In genomic region chr13:98576215-98576945, GRCh38 we compare ENCODE assay signal across 8 cellular contexts. TPM values are rescaled to one million over a fixed set of nuclear protein-coding genes. Genes with fewer than 3 reads are reported as not detected.
DNase-seq lines count a peak whose midpoint lies in the region; ATAC-seq and TF ChIP-seq lines count a peak whose summit lies in the region.

No MANE protein-coding gene starts in this region.

- no peaks in the 10 kb centered on the region for H3K36me3 ChIP-seq in OCI-LY1 (ENCODE audit: insufficient read depth, low read length)
- H3K36me3 ChIP-seq in cardiac muscle cell, result no peaks in the 10 kb centered on the region
- no peaks in the 10 kb centered on the region for H3K36me3 ChIP-seq in prostate gland

- H3K27ac ChIP-seq in OCI-LY1 (ENCODE audit: low read depth, low read length, poor library complexity, severe bottlenecking) (peak overlapping the region; percentile 87), cardiac muscle cell (peak overlapping the region; percentile 96), prostate gland (peak overlapping the region; percentile 96 to 97)

- H3K9me2 ChIP-seq in OCI-LY1 (ENCODE audit: low read depth, low read length), result no peaks in the 10 kb centered on the region

- H3K27me3 ChIP-seq in OCI-LY1 (ENCODE audit: insufficient read depth, low read length), result no peaks in the 10 kb centered on the region
- H3K27me3 ChIP-seq in cardiac muscle cell, result no peaks in the 10 kb centered on the region
- no peaks in the 10 kb centered on the region for H3K27me3 ChIP-seq in prostate gland (replicated peaks; ENCODE audit: insufficient read depth)

- H3K36me3 Mint-ChIP-seq in activated naive CD4-positive, alpha-beta T cell treated with anti-CD3 and anti-CD28 coated beads, Interleukin-2, amount 50 U/mL, for 72 hours, result peaks cover 7 to 20% of the 10 kb centered on the region in 2 donors

- no peaks in the 10 kb centered on the region for H3K9me3 Mint-ChIP-seq in activated naive CD4-positive, alpha-beta T cell treated with anti-CD3 and anti-CD28 coated beads, Interleukin-2, amount 50 U/mL, for 72 hours

- peaks cover 8% of the 10 kb centered on the region; the same call in 1 of the 2 replicates for H3F3A ChIP-seq in OCI-LY1 (ENCODE audit: insufficient read depth, low read length)

- no peak for TF ChIP-seq CTCF in OCI-LY1 (IDR thresholded peaks at IDR 0.05; ENCODE audit: low read length)
- TF ChIP-seq CTCF in cardiac muscle cell (IDR thresholded peaks at IDR 0.05; ENCODE audit: low read depth, low read length), result no peak
- no peak for TF ChIP-seq CTCF in prostate gland (IDR thresholded peaks at IDR 0.05)

- H3K4me1 ChIP-seq in OCI-LY1 (ENCODE audit: insufficient read depth, low read length, severe bottlenecking) (peaks cover 50% of the 10 kb centered on the region), cardiac muscle cell (ENCODE audit: low read depth) (peaks cover 40% of the 10 kb centered on the region), prostate gland (replicated peaks) (peaks cover 4% of the 10 kb centered on the region)

- peak; percentile 41 for ATAC-seq in HG02759 (IDR thresholded peaks at IDR 0.05; ENCODE audit: unreplicated experiment)
- peak; percentile 4 to 34 for ATAC-seq in activated naive CD4-positive, alpha-beta T cell treated with anti-CD3 and anti-CD28 coated beads, Interleukin-2, amount 50 U/mL, for 72 hours

- H3K9me3 ChIP-seq in OCI-LY1 (ENCODE audit: low read length), result no peaks in the 10 kb centered on the region
- no peaks in the 10 kb centered on the region for H3K9me3 ChIP-seq in cardiac muscle cell (ENCODE audit: low read depth)
- H3K9me3 ChIP-seq in prostate gland, result no peaks in the 10 kb centered on the region

- peak overlapping the region; percentile 81 for H3K9ac ChIP-seq in OCI-LY1 (ENCODE audit: low read length)

- peaks cover 49% of the 10 kb centered on the region for H3K79me2 ChIP-seq in OCI-LY1 (ENCODE audit: insufficient read depth, low read length)

- peak overlapping the region; percentile 83 for H3K4me3 ChIP-seq in OCI-LY1 (ENCODE audit: low read depth, low read length, poor library complexity, severe bottlenecking)
- peak overlapping the region; percentile 98 for H3K4me3 ChIP-seq in cardiac muscle cell
- H3K4me3 ChIP-seq in prostate gland, result peak overlapping the region; percentile 92

- DNase-seq in NCI-H2081 (lab: John Stamatoyannopoulos, UW) (peak; percentile 37 to 40), NCI-H2081 treated with DMSO at 0.1 percent for 48 hours (lab: John Stamatoyannopoulos, UW) (no peak), cardiac muscle cell (ENCODE audit: low read depth in 1 of 2, low spot score in 1 of 2) (peak; percentile 39 to 60), prostate gland (ENCODE audit: low spot score) (peak; percentile 72), NCI-H1048 (lab: John Stamatoyannopoulos, UW) (no peak)
- DNase-seq in activated naive CD4-positive, alpha-beta T cell treated with anti-CD3 and anti-CD28 coated beads, Interleukin-2, amount 50 U/mL, for 72 hours (ENCODE audit: low spot score in 2 of 2), result peak; percentile 48 to 65

- H3K27ac Mint-ChIP-seq in activated naive CD4-positive, alpha-beta T cell treated with anti-CD3 and anti-CD28 coated beads, Interleukin-2, amount 50 U/mL, for 72 hours, result peak overlapping the region in 1 of 2 donors; percentile 98

- peak; percentile 41 for TF ChIP-seq POLR2A in prostate gland (IDR thresholded peaks at IDR 0.05)

- intact Hi-C loops in prostate gland (cut with DNase I), result loop anchor here (5.0 to 10.0 kb wide), 5 partner anchors 34 to 1462 kb away; no protein-coding TSS in a partner anchor

- peak overlapping the region; percentile 95 for H3K4me2 ChIP-seq in OCI-LY1 (ENCODE audit: low read length)

- no peaks in the 10 kb centered on the region for H4K20me1 ChIP-seq in OCI-LY1 (ENCODE audit: insufficient read depth, low read length)

- no peak overlapping the region for H2AFZ ChIP-seq in OCI-LY1 (ENCODE audit: low read length)

- 2% methylated on average over 51 of the region's 98 CpGs for WGBS in prostate gland

RNA-seq across cellular contexts. Expression of gene STK24, which starts 0.5 kb away (rescaled TPM):
- 100 to 1,000 TPM; 122 to 137 TPM for total RNA-seq in activated naive CD4-positive, alpha-beta T cell treated with anti-CD3 and anti-CD28 coated beads, Interleukin-2, amount 50 U/mL, for 72 hours
- 76.7 and 83.3 TPM in 2 replicates for total RNA-seq in cardiac muscle cell
- polyA plus RNA-seq in cardiac muscle cell, result 98.0 and 114 TPM in 2 replicates
- total RNA-seq in prostate gland, result 100 to 1,000 TPM in 1 of 2 donors, 10 to 100 TPM in 1; 80.5 to 187 TPM

Comparison
In these comparisons a context has a peak if more than half of its experiments do, and no peak if none do; other contexts are left out.
1. DNase-seq: peak in NCI-H2081 (2 of 2), activated naive CD4-positive, alpha-beta T cell treated with anti-CD3 and anti-CD28 coated beads, Interleukin-2, amount 50 U/mL, for 72 hours (2 of 2), cardiac muscle cell (2 of 2) and prostate gland (single experiment); none in NCI-H2081 treated with DMSO at 0.1 percent for 48 hours (single experiment) and NCI-H1048 (single experiment).
2. Peak in every context shown above with its lines, with median percentiles within 50 percentile points of each other: H3K27ac ChIP-seq and H3K4me3 ChIP-seq.